Comparison of ENCODE assay signal across 22 cellular contexts in the genomic region with DNA sequence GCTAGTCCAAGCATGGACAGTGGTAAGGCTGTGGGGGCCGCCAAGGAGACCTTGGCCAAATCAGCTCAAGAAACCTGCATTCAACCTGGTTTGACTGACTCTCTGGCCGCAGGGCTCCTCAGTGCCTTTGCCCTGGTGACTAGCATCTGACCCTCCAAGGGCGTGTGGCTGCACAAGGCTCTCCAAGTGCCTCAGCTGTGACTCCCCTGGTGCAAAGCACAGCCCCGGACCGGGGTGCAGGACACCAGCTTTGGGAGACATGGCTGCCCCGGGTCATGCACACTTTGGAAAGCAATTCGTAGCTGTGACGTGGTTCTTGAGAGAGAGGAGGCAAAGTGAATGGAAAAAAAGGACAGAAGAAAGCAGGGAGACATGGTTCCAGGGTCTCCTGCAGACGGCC.
"Had no signal": no experiment of that assay in that cellular context is flagged by ENCODE, and none has a peak within 500 bp of the region (broad histone marks: within the 10 kb centered on the region; RNA-seq: fewer than 3 reads in every experiment).

No MANE protein-coding gene starts in this region.

- H3K27ac ChIP-seq: colonic mucosa, esophagus squamous epithelium, pancreas, right lobe of liver, suprapubic skin had no signal

- H3K27me3 ChIP-seq: colonic mucosa, esophagus squamous epithelium, right lobe of liver had no signal

- H3K36me3 ChIP-seq: colonic mucosa, esophagus squamous epithelium, pancreas, right lobe of liver, suprapubic skin had no signal

- H3K4me3 ChIP-seq: colonic mucosa, esophagus squamous epithelium, lung, pancreas, right lobe of liver, suprapubic skin had no signal

- ATAC-seq: left ventricle myocardium superior; naive thymus-derived CD8-positive, alpha-beta T cell; pancreas; stimulated activated naive CD8-positive, alpha-beta T cell treated with anti-CD3 and anti-CD28 coated beads, Interleukin-15, amount 100 ng/mL, for 72 hours had no signal

- DNase-seq: colonic mucosa; dermis blood vessel endothelial cell; effector memory CD4-positive, alpha-beta T cell; esophagus squamous epithelium; foreskin melanocyte; left ventricle myocardium superior; midbrain; naive thymus-derived CD8-positive, alpha-beta T cell; nephron progenitor cell; occipital lobe; right lobe of liver; small intestine; stimulated activated CD4-positive, alpha-beta T cell treated with anti-CD3 and anti-CD28 coated beads, Interleukin-12 subunit alpha, Interleukin-12 subunit beta, amount 100 ng/mL, for 4 hours; stimulated activated CD4-positive, alpha-beta T cell treated with anti-CD3 and anti-CD28 coated beads, Interleukin-1b, Interleukin-23, amount 100 ng/mL, for 48 hours; stimulated activated CD4-positive, alpha-beta T cell treated with anti-CD3 and anti-CD28 coated beads, Interleukin-4, amount 100 ng/mL, for 1 hour; stimulated activated CD8-positive, alpha-beta memory T cell treated with anti-CD3 and anti-CD28 coated beads, Interleukin-4, amount 100 ng/mL, for 48 hours; stimulated activated naive CD4-positive, alpha-beta T cell; stimulated activated naive CD8-positive, alpha-beta T cell treated with anti-CD3 and anti-CD28 coated beads, Interleukin-15, amount 100 ng/mL, for 72 hours; trophoblast cell had no signal

- H3K4me1 ChIP-seq: colonic mucosa, esophagus squamous epithelium, pancreas, right lobe of liver, suprapubic skin had no signal

- H3K9me3 ChIP-seq: colonic mucosa, esophagus squamous epithelium, pancreas, right lobe of liver, suprapubic skin had no signal
